Comparison of ENCODE assay signal across 28 cellular contexts in genomic region chr10:4615042-4615441, GRCh38.
"Had no signal": no experiment of that assay in that cellular context is flagged by ENCODE, and none has a peak within 500 bp of the region (broad histone marks: within the 10 kb centered on the region; RNA-seq: fewer than 3 reads in every experiment).

No MANE protein-coding gene starts in this region.

- H3K4me3 ChIP-seq: colonic mucosa, coronary artery, dorsolateral prefrontal cortex, esophagus muscularis mucosa, esophagus squamous epithelium, gastrocnemius medialis, gastroesophageal sphincter, heart left ventricle, heart right ventricle had no signal

- H3K36me3 ChIP-seq: colonic mucosa, esophagus muscularis mucosa, esophagus squamous epithelium, gastrocnemius medialis, gastroesophageal sphincter, heart left ventricle, heart right ventricle had no signal

- H3K4me1 ChIP-seq: colonic mucosa, esophagus muscularis mucosa, esophagus squamous epithelium, foreskin keratinocyte, gastrocnemius medialis, gastroesophageal sphincter, heart left ventricle, heart right ventricle had no signal

- H3K9me3 ChIP-seq: colonic mucosa, gastrocnemius medialis had no signal

- H3K27me3 ChIP-seq: colonic mucosa, dorsolateral prefrontal cortex, esophagus muscularis mucosa, esophagus squamous epithelium, foreskin keratinocyte, gastrocnemius medialis, gastroesophageal sphincter, heart left ventricle, heart right ventricle had no signal

- H3K27ac ChIP-seq: colonic mucosa, coronary artery, dorsolateral prefrontal cortex, epithelial cell of prostate, esophagus muscularis mucosa, esophagus squamous epithelium, foreskin keratinocyte, gastrocnemius medialis, gastroesophageal sphincter, heart left ventricle, heart right ventricle had no signal

- ATAC-seq: effector memory CD8-positive, alpha-beta T cell; esophagus mucosa; foreskin keratinocyte; gastrocnemius medialis; gastroesophageal sphincter; heart left ventricle; heart right ventricle had no signal

- FAIRE-seq: colon, endometrium, endothelial cell of umbilical vein, frontal cortex had no signal

- DNase-seq: colonic mucosa; cortex of kidney; dermis blood vessel endothelial cell; dorsolateral prefrontal cortex; effector CD4-positive, alpha-beta T cell; effector CD8-positive, alpha-beta T cell; effector memory CD4-positive, alpha-beta T cell; effector memory CD8-positive, alpha-beta T cell; endodermal cell; erythroblast; esophagus squamous epithelium; foreskin fibroblast; foreskin keratinocyte; foreskin melanocyte; gastrocnemius medialis; glutamatergic neuron; head of caudate nucleus; heart left ventricle; heart right ventricle had no signal
